10 cellular contexts compared by ENCODE assay signal in genomic region chr18:26457611-26458350, GRCh38.
DNase-seq lines count a peak whose midpoint lies in the region; ATAC-seq and TF ChIP-seq lines count a peak whose summit lies in the region.
"Had no signal": no experiment of that assay in that cellular context is flagged by ENCODE, and none has a peak within 500 bp of the region (broad histone marks: within the 10 kb centered on the region; RNA-seq: fewer than 3 reads in every experiment).

No MANE protein-coding gene starts in this region.

- H4K20me1 ChIP-seq in smooth muscle cell (ENCODE audit: low read depth), result no peaks in the 10 kb centered on the region

- no peak overlapping the region for H3K9ac ChIP-seq in smooth muscle cell (ENCODE audit: low read depth)

- H3K4me2 ChIP-seq in smooth muscle cell, result no peak overlapping the region

- H3K27ac ChIP-seq in RWPE2 (ENCODE audit: poor library complexity, severe bottlenecking) (peak overlapping the region; percentile 85), smooth muscle cell (ENCODE audit: low read depth) (no peak overlapping the region)
- H3K27ac ChIP-seq: upper lobe of right lung had no signal

- no peak for DNase-seq in activated naive CD4-positive, alpha-beta T cell treated with anti-CD3 and anti-CD28 coated beads, Interleukin-2, amount 50 U/mL, for 72 hours (ENCODE audit: low spot score in 2 of 2)
- DNase-seq in activated naive CD4-positive, alpha-beta T cell treated with Interleukin-2 at 50 U/mL for 16 hours, result no peak
- DNase-seq in RWPE2 (ENCODE audit: low spot score) (no peak), head of caudate nucleus (peak; percentile 52 to 92 (median 78)), smooth muscle cell (lab: John Stamatoyannopoulos, UW; ENCODE audit: unreplicated experiment) (no peak), D341Med (ENCODE audit: low spot score) (no peak), NCI-H345 (lab: John Stamatoyannopoulos, UW) (no peak), DMS53 (lab: John Stamatoyannopoulos, UW) (no peak)
- DNase-seq: esophagus squamous epithelium, upper lobe of right lung had no signal

- no peaks in the 10 kb centered on the region for H3F3A ChIP-seq in smooth muscle cell (ENCODE audit: low read depth)

- intact Hi-C loops in head of caudate nucleus (cut with DNase I), result no loop called here

- no peak overlapping the region for H3K4me3 ChIP-seq in RWPE2 (ENCODE audit: severe bottlenecking)
- H3K4me3 ChIP-seq in smooth muscle cell, result no peak overlapping the region
- H3K4me3 ChIP-seq: esophagus squamous epithelium, upper lobe of right lung had no signal

- H3K36me3 ChIP-seq in RWPE2 (ENCODE audit: low read depth) (peaks cover 53% of the 10 kb centered on the region), smooth muscle cell (ENCODE audit: low read depth) (no peaks in the 10 kb centered on the region)
- H3K36me3 ChIP-seq: upper lobe of right lung had no signal

- no peak overlapping the region for H2AFZ ChIP-seq in smooth muscle cell (ENCODE audit: low read depth)

- H3K9me3 ChIP-seq in RWPE2 (ENCODE audit: severe bottlenecking), result no peaks in the 10 kb centered on the region
- no peaks in the 10 kb centered on the region for H3K9me3 ChIP-seq in smooth muscle cell (replicated peaks; ENCODE audit: low read depth)
- H3K9me3 ChIP-seq: esophagus squamous epithelium, upper lobe of right lung had no signal

- no peak for ATAC-seq in activated naive CD4-positive, alpha-beta T cell treated with anti-CD3 and anti-CD28 coated beads, Interleukin-2, amount 50 U/mL, for 72 hours
- no peak for ATAC-seq in RWPE2 (ENCODE audit: low read depth)

- H3K9me3 Mint-ChIP-seq in activated naive CD4-positive, alpha-beta T cell treated with anti-CD3 and anti-CD28 coated beads, Interleukin-2, amount 50 U/mL, for 72 hours, result no peaks in the 10 kb centered on the region

- no peaks in the 10 kb centered on the region for H3K79me2 ChIP-seq in smooth muscle cell (ENCODE audit: low read depth)

- peaks cover 55% of the 10 kb centered on the region for H3K4me1 ChIP-seq in RWPE2 (ENCODE audit: insufficient read depth, poor library complexity, severe bottlenecking)
- no peaks in the 10 kb centered on the region for H3K4me1 ChIP-seq in smooth muscle cell (ENCODE audit: low read depth)

- TF ChIP-seq CTCF in RWPE2 (IDR thresholded peaks at IDR 0.05; ENCODE audit: poor library complexity, severe bottlenecking), result no peak
- TF ChIP-seq CTCF in smooth muscle cell (IDR thresholded peaks at IDR 0.05; ENCODE audit: borderline replicate concordance, insufficient read depth, poor library complexity, severe bottlenecking), result peak; percentile 18

- H3K27ac Mint-ChIP-seq in activated naive CD4-positive, alpha-beta T cell treated with anti-CD3 and anti-CD28 coated beads, Interleukin-2, amount 50 U/mL, for 72 hours, result peak overlapping the region; percentile 41 to 60

- peaks cover 0 to 4% of the 10 kb centered on the region in 2 donors for H3K36me3 Mint-ChIP-seq in activated naive CD4-positive, alpha-beta T cell treated with anti-CD3 and anti-CD28 coated beads, Interleukin-2, amount 50 U/mL, for 72 hours

- H3K27me3 ChIP-seq in RWPE2 (ENCODE audit: insufficient read depth, poor library complexity, severe bottlenecking) (no peaks in the 10 kb centered on the region), smooth muscle cell (ENCODE audit: low read depth) (no peaks in the 10 kb centered on the region)
- H3K27me3 ChIP-seq: esophagus squamous epithelium, upper lobe of right lung had no signal

- WGBS in smooth muscle cell (ENCODE audit: low lambda C conversion rate), result 55% methylated on average over 22 of the region's 22 CpGs

Comparison
In these comparisons a context has a peak if more than half of its experiments do, and no peak if none do; other contexts are left out.
1. DNase-seq: peak in head of caudate nucleus (42 of 42); none in activated naive CD4-positive, alpha-beta T cell treated with anti-CD3 and anti-CD28 coated beads, Interleukin-2, amount 50 U/mL, for 72 hours (0 of 2), activated naive CD4-positive, alpha-beta T cell treated with Interleukin-2 at 50 U/mL for 16 hours (single experiment), RWPE2 (single experiment), smooth muscle cell (single experiment), D341Med (single experiment), NCI-H345 (single experiment) and DMS53 (single experiment).